Comparison of ENCODE assay signal across 16 cellular contexts in the genomic region with DNA sequence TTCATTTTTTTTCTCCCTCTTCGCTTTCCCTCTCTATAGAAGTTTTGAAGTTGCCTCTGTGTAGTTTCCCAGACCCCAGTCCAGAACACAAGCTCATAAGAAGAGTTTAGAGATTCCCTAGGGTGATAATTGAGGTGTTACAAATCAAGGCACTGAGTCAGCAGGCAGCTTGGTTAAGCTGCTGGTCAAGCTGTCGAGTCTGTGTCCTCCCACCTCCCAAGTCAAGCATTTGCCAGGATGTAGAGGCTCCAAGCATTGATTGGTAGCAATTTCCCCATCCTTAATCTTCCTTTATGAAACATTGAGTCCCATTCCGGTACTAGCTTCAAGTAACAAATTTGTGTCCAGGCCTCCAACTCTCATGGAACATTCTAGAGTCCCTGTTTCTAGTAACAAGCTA. TPM values are rescaled to one million over a fixed set of nuclear protein-coding genes. Genes with fewer than 3 reads are reported as not detected.
A peak's percentile ranks its signal among the peaks of the same experiment; 100 is the strongest.
DNase-seq lines count a peak whose midpoint lies in the region; TF ChIP-seq lines count a peak whose summit lies in the region.
"Had no signal": no experiment of that assay in that cellular context is flagged by ENCODE, and none has a peak within 500 bp of the region (broad histone marks: within the 10 kb centered on the region; RNA-seq: fewer than 3 reads in every experiment).

No MANE protein-coding gene starts in this region.

- TF ChIP-seq EP300 in esophagus muscularis mucosa (IDR thresholded peaks at IDR 0.05), result no peak

- H3K4ac ChIP-seq in trophoblast cell (ENCODE audit: low read depth, low read length), result no peak overlapping the region

- no peaks in the 10 kb centered on the region for H4K20me1 ChIP-seq in GM23248 (ENCODE audit: insufficient read depth)
- H4K20me1 ChIP-seq in MM.1S (ENCODE audit: insufficient read depth, low read length), result no peaks in the 10 kb centered on the region
- H4K20me1 ChIP-seq: BLaER1 treated with 17β-estradiol and CSF1 and Interleukin-3, amounts not matched to agents 10 nM and 100 nM had no signal

- no peak overlapping the region for H2BK120ac ChIP-seq in trophoblast cell (ENCODE audit: insufficient read depth, low read length, poor library complexity)

- DNase-seq in A673 (ENCODE audit: low spot score) (peak; percentile 24), GM23248 (peak; percentile 49), esophagus muscularis mucosa (ENCODE audit: extremely low spot score) (peak; percentile 60), trophoblast cell (peak; percentile 12 to 39), MM.1S (no peak), NCI-H226 (no peak), DMS79 treated with DMSO at 0.1 percent for 48 hours (lab: John Stamatoyannopoulos, UW) (no peak)
- no peak for DNase-seq in activated naive CD4-positive, alpha-beta T cell (lab: John Stamatoyannopoulos, UW)
- DNase-seq: CD4-positive, CD25-positive, alpha-beta regulatory T cell; GF-D8; H7; IMR-90; KBM-7 had no signal

- no peak overlapping the region for H3K23ac ChIP-seq in trophoblast cell (ENCODE audit: low read length)

- in situ Hi-C loops in GM23248 (cut with MboI), result loop anchor here (25.0 kb wide), 1 partner anchor 106 kb away; no protein-coding TSS in a partner anchor

- H2AFZ ChIP-seq in GM23248, result no peak overlapping the region
- no peak overlapping the region for H2AFZ ChIP-seq in trophoblast cell (ENCODE audit: insufficient read depth, low read length, poor library complexity)
- H2AFZ ChIP-seq in MM.1S (ENCODE audit: low read length), result no peak overlapping the region
- H2AFZ ChIP-seq: GM23338 had no signal

- no peaks in the 10 kb centered on the region for H3K79me2 ChIP-seq in GM23248 (ENCODE audit: insufficient read depth)
- H3K79me2 ChIP-seq in trophoblast cell (ENCODE audit: control insufficient read depth, insufficient read depth, low read length, poor library complexity), result no peaks in the 10 kb centered on the region
- H3K79me2 ChIP-seq in MM.1S (ENCODE audit: low read length), result no peaks in the 10 kb centered on the region

- H3K27me3 ChIP-seq in A673 (replicated peaks; ENCODE audit: insufficient read depth, low read depth, low read length, poor library complexity) (no peaks in the 10 kb centered on the region), GM23248 (replicated peaks; ENCODE audit: insufficient read depth) (no peaks in the 10 kb centered on the region), esophagus muscularis mucosa (no peaks in the 10 kb centered on the region), trophoblast cell (ENCODE audit: insufficient read depth, low read length) (no peaks in the 10 kb centered on the region), MM.1S (replicated peaks; ENCODE audit: insufficient read depth, low read length) (no peaks in the 10 kb centered on the region)
- H3K27me3 ChIP-seq: BLaER1 treated with 17β-estradiol and CSF1 and Interleukin-3, amounts not matched to agents 10 nM and 100 nM had no signal

- TF ChIP-seq CTCF in A673 (conservative IDR thresholded peaks at IDR 0.05; ENCODE audit: low read depth, low read length) (no peak), esophagus muscularis mucosa (IDR thresholded peaks at IDR 0.05) (no peak), MM.1S (IDR thresholded peaks at IDR 0.05; ENCODE audit: low read length) (no peak)

- H3K4me2 ChIP-seq in GM23248 (ENCODE audit: unreplicated experiment) (peak overlapping the region; percentile 9), trophoblast cell (ENCODE audit: low read length) (no peak overlapping the region), MM.1S (ENCODE audit: low read depth, low read length) (no peak overlapping the region)
- H3K4me2 ChIP-seq: GM23338 had no signal

- peaks cover 17% of the 10 kb centered on the region for H3K4me1 ChIP-seq in A673 (ENCODE audit: insufficient read depth, low read length, poor library complexity, severe bottlenecking)
- H3K4me1 ChIP-seq in GM23248 (ENCODE audit: insufficient read depth), result peaks cover 6% of the 10 kb centered on the region
- H3K4me1 ChIP-seq in esophagus muscularis mucosa, result no peaks in the 10 kb centered on the region
- no peaks in the 10 kb centered on the region for H3K4me1 ChIP-seq in trophoblast cell (ENCODE audit: control insufficient read depth in 1 of 2, insufficient read depth in 2 of 2, low read length in 2 of 2)
- no peaks in the 10 kb centered on the region for H3K4me1 ChIP-seq in MM.1S (ENCODE audit: low read length)

- H2BK5ac ChIP-seq in trophoblast cell (ENCODE audit: low read depth, low read length, poor library complexity), result no peak overlapping the region

- H3K36me3 ChIP-seq in A673 (ENCODE audit: insufficient read depth, low read length, poor library complexity, severe bottlenecking), result no peaks in the 10 kb centered on the region
- H3K36me3 ChIP-seq in GM23248 (ENCODE audit: low read depth), result no peaks in the 10 kb centered on the region
- H3K36me3 ChIP-seq in esophagus muscularis mucosa, result no peaks in the 10 kb centered on the region
- no peaks in the 10 kb centered on the region for H3K36me3 ChIP-seq in trophoblast cell (ENCODE audit: control insufficient read depth in 1 of 2, insufficient read depth in 2 of 2, low read length in 2 of 2)
- no peaks in the 10 kb centered on the region for H3K36me3 ChIP-seq in MM.1S (replicated peaks; ENCODE audit: insufficient read depth, low read length)
- H3K36me3 ChIP-seq: BLaER1 treated with 17β-estradiol and CSF1 and Interleukin-3, amounts not matched to agents 10 nM and 100 nM had no signal

- no peak overlapping the region for H4K12ac ChIP-seq in trophoblast cell (ENCODE audit: low read depth, low read length)

- H3K9ac ChIP-seq in GM23248 (no peak overlapping the region), trophoblast cell (ENCODE audit: low read length) (no peak overlapping the region), MM.1S (ENCODE audit: low read length) (no peak overlapping the region)

- no peak overlapping the region for H4K8ac ChIP-seq in trophoblast cell (ENCODE audit: low read depth, low read length)

- BruUV-seq in A673 (replicated peaks; lab: Mats Ljungman, UMichigan), result no TSS peak

- CTCF ChIA-PET in A673 (lab: Charles Lee), result no interaction called here

- no peaks in the 10 kb centered on the region for H3K79me1 ChIP-seq in trophoblast cell (ENCODE audit: low read length)

- H3K18ac ChIP-seq in trophoblast cell (ENCODE audit: low read length), result no peak overlapping the region

- H2BK12ac ChIP-seq in trophoblast cell (ENCODE audit: low read length), result no peak overlapping the region

- H3K27ac ChIP-seq in A673 (ENCODE audit: low read depth, low read length, poor library complexity, severe bottlenecking), result no peak overlapping the region
- no peak overlapping the region for H3K27ac ChIP-seq in GM23248
- H3K27ac ChIP-seq in esophagus muscularis mucosa (replicated peaks in 1 of 4), result no peak overlapping the region
- no peak overlapping the region for H3K27ac ChIP-seq in trophoblast cell (ENCODE audit: low read depth, low read length)
- H3K27ac ChIP-seq in MM.1S (ENCODE audit: low read length), result no peak overlapping the region
- H3K27ac ChIP-seq: 22Rv1 had no signal

- H2AK5ac ChIP-seq in trophoblast cell (ENCODE audit: low read length), result no peak overlapping the region

- intact Hi-C loops in A673 (cut with micrococcal nuclease; ENCODE audit: unreplicated experiment) (no loop called here), esophagus muscularis mucosa (cut with DNase I) (no loop called here)

- H3K14ac ChIP-seq in trophoblast cell (ENCODE audit: low read length), result no peak overlapping the region

- no peaks in the 10 kb centered on the region for H3K9me3 ChIP-seq in A673 (ENCODE audit: low read depth, low read length, poor library complexity, severe bottlenecking)
- no peaks in the 10 kb centered on the region for H3K9me3 ChIP-seq in GM23248 (ENCODE audit: low read depth)
- no peaks in the 10 kb centered on the region for H3K9me3 ChIP-seq in esophagus muscularis mucosa
- H3K9me3 ChIP-seq in trophoblast cell (ENCODE audit: insufficient read depth, low read depth, low read length), result no peaks in the 10 kb centered on the region
- no peaks in the 10 kb centered on the region for H3K9me3 ChIP-seq in MM.1S (replicated peaks; ENCODE audit: insufficient read depth, low read length)

- no peak for TF ChIP-seq POLR2A in esophagus muscularis mucosa (IDR thresholded peaks at IDR 0.05; ENCODE audit: low read depth)

- POLR2A ChIA-PET in A673 (lab: Charles Lee; ENCODE audit: low non-redundant PET), result no interaction called here

- H3K9me2 ChIP-seq in GM23248 (ENCODE audit: insufficient read depth), result no peaks in the 10 kb centered on the region
- H3K9me2 ChIP-seq in MM.1S (replicated peaks; ENCODE audit: insufficient read depth, low read length), result no peaks in the 10 kb centered on the region

- WGBS in GM23248 (ENCODE audit: low coverage in 1 of 2, low lambda C conversion rate in 2 of 2, missing lambda C conversion rate in 2 of 2), 2 experiments, result 54 to 65% methylated on average over 3 of the region's 3 CpGs
- WGBS in esophagus muscularis mucosa, result 87% methylated on average over 3 of the region's 3 CpGs
- no CpG with 5 or more reads among the region's 3 CpGs for WGBS in trophoblast cell (ENCODE audit: extremely low coverage, insufficient coverage, insufficient read length)

- H3F3A ChIP-seq in GM23248 (ENCODE audit: insufficient read depth) (0 out of 2 replicates have a peak, but pooled peaks cover 3% of the 10 kb centered on the region), MM.1S (ENCODE audit: insufficient read depth, low read length) (no peaks in the 10 kb centered on the region)

- no peak overlapping the region for H4K91ac ChIP-seq in trophoblast cell (ENCODE audit: low read depth, low read length)

- H3K4me3 ChIP-seq in A673 (ENCODE audit: low read depth, low read length, poor library complexity, severe bottlenecking), result no peak overlapping the region
- no peak overlapping the region for H3K4me3 ChIP-seq in GM23248
- H3K4me3 ChIP-seq in esophagus muscularis mucosa, result no peak overlapping the region
- H3K4me3 ChIP-seq in trophoblast cell (ENCODE audit: low read depth, low read length), result no peak overlapping the region
- no peak overlapping the region for H3K4me3 ChIP-seq in MM.1S (ENCODE audit: low read length)
- H3K4me3 ChIP-seq: BLaER1 treated with 17β-estradiol and CSF1 and Interleukin-3, amounts not matched to agents 10 nM and 100 nM; GM23338 had no signal

RNA-seq across cellular contexts. Expression of a gene that starts 47.5 kb away (rescaled TPM):
- total RNA-seq in A673 (2021) (8.5 and 8.7 TPM in 2 replicates), esophagus muscularis mucosa (1 to 10 TPM; 2.0 to 3.5 (median 2.1) TPM)
- 45.4 and 47.6 TPM in 2 replicates for total RNA-seq in GM23248 (2014; rRNA removed; shearing (Covaris generic))
- 34.6 and 36.3 TPM in 2 replicates for polyA plus RNA-seq in GM23248 (2016; fragmentation: Nextera tagmentation; extraction: Ambion mirVana)
- 0.53 and 0.67 TPM in 2 replicates for polyA plus RNA-seq in trophoblast cell (2013)

Comparison
In these comparisons a context has a peak if more than half of its experiments do, and no peak if none do; other contexts are left out.
1. DNase-seq: peak in A673 (single experiment), GM23248 (single experiment), esophagus muscularis mucosa (single experiment) and trophoblast cell (2 of 2); none in activated naive CD4-positive, alpha-beta T cell (0 of 4), MM.1S (single experiment), NCI-H226 (single experiment) and DMS79 treated with DMSO at 0.1 percent for 48 hours (single experiment).